ENCODE assay signal across 1 cellular context in the genomic region with DNA sequence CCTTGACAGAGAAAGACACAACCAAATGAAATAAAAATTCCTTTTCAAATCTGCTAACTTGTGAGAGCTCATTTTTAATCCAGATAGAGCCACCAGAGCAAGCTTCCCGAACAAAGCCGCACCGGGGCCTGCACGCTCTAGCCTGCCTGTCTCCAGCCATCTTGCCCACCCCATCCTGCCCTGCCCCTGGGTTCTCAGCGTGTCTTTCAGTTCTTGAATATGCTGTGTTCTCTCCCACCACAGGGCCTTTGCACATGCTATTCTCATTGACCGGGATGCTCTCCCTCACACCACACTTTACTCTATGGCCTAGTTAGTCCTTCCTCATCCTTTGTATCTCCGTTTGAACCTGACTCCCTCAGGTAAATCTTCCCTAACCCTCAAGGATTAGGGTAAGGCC.
TF ChIP-seq lines count a peak whose summit lies in the region.

No MANE protein-coding gene starts in this region.

TF ChIP-seq in GM12878, 131 proteins besides CTCF, POLR2A, EP300 and RAD21:
- TF ChIP-seq SMARCA5 (IDR thresholded peaks at IDR 0.05) (peak; percentile 21; the same call in 1 of the 2 replicates), MEF2A (IDR thresholded peaks at IDR 0.05; ENCODE audit: insufficient read depth, low read depth, low read length) (no peak), RCOR1 (conservative IDR thresholded peaks at IDR 0.05; ENCODE audit: low read depth, low read length) (no peak)
